In the genomic region with DNA sequence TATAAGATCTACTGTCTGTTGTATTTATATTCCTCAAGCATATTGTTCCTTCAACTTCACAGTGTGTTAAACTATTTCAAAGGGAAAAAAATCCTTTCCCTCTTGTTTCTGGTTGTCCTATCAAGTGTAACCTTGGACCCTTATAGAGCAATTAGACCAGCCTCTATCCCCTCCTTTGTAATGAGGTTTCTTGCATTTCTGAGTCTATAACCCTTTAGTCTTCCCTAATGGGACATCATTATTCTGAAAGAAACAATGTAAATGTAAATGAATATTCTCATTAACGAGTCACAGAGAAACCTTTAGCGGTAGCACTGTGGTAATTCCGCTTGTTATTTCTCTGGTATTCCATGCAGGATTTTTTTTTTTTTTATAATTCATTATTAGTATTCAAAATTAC, we compare ENCODE assay signal across 26 cellular contexts.
"Had no signal": no experiment of that assay in that cellular context is flagged by ENCODE, and none has a peak within 500 bp of the region (broad histone marks: within the 10 kb centered on the region; RNA-seq: fewer than 3 reads in every experiment).

No MANE protein-coding gene starts in this region.

- DNase-seq: Kasumi-1; MM.1S; NCI-H1092 treated with DMSO at 0.1 percent for 48 hours; NCI-H1436; NCI-H187; NCI-H2029; NCI-H2081 treated with DMSO at 0.1 percent for 48 hours; NCI-H2171; NCI-H226; NCI-H446; NCI-H510A; NCI-H524 treated with DMSO at 0.1 percent for 48 hours; NCI-H69; NCI-H774; NK-92 treated with Interleukin-12 subunit alpha and Interleukin-12 subunit beta, amount 100 ng/mL, for 24 hours; PC-3; SHP77; SK-N-SH; SW 1271 had no signal

- H3K4me3 Mint-ChIP-seq: IgD-negative memory B cell had no signal

- H3K36me3 Mint-ChIP-seq: IgD-negative memory B cell had no signal

- H3K27me3 Mint-ChIP-seq: IgD-negative memory B cell had no signal

- H3K9me3 ChIP-seq: SK-N-SH had no signal

- H3K27ac Mint-ChIP-seq: IgD-negative memory B cell had no signal

- H3K4me2 ChIP-seq: KMS-11, SK-N-SH had no signal

- ATAC-seq: K562, Panc1, PC-3 had no signal

- H3K27ac ChIP-seq: HL-60, KMS-11, RWPE1 had no signal

- H3K4me3 ChIP-seq: K562 had no signal

- FAIRE-seq: HTR-8/SVneo, K562 had no signal

- H3K4me1 Mint-ChIP-seq: IgD-negative memory B cell had no signal

- H3K9me2 ChIP-seq: SK-N-SH had no signal

- H3K9ac ChIP-seq: KMS-11, SK-N-SH had no signal
